In the genomic region with DNA sequence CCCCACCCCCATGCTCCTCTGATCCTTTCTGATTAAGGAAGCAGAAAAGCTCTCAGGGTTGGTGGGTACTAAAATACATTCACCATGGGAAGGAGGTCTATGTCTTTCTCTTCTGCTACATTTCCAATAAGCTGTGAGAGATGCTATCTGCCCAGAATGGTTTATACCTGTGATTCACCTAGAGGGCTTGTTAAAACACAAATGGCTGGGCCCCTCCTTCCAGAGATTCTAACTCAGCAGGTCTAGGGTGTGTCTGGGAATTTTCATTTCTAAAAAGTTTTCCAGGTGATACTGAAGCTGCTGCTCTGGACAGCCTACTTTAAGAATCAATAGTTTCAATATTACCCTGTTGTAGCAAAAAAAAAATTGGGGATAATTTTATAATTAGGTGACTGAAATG, we compare ENCODE assay signal across 30 cellular contexts.
"Had no signal": no experiment of that assay in that cellular context is flagged by ENCODE, and none has a peak within 500 bp of the region (broad histone marks: within the 10 kb centered on the region; RNA-seq: fewer than 3 reads in every experiment).

No MANE protein-coding gene starts in this region.

- H3K27ac ChIP-seq: adrenal gland, body of pancreas, coronary artery, dorsolateral prefrontal cortex, esophagus squamous epithelium had no signal

- H3K4me3 Mint-ChIP-seq: activated CD4-positive, alpha-beta memory T cell treated with anti-CD3 and anti-CD28 coated beads for 36 hours; activated CD4-positive, alpha-beta T cell treated with anti-CD3 and anti-CD28 coated beads for 36 hours; activated CD4-positive, alpha-beta T cell treated with anti-CD3 and anti-CD28 coated beads, Interleukin-2, amount 10 ng/mL, durations not matched to agents 24 days and 14 days; activated CD8-positive, alpha-beta memory T cell treated with anti-CD3 and anti-CD28 coated beads, Interleukin-2, amount 10 ng/mL, durations not matched to agents 7 days and 5 days; activated CD8-positive, alpha-beta T cell treated with anti-CD3 and anti-CD28 coated beads, Interleukin-2, amount 10 ng/mL, durations not matched to agents 7 days and 5 days; activated naive CD4-positive, alpha-beta T cell treated with anti-CD3 and anti-CD28 coated beads for 36 hours; activated naive CD4-positive, alpha-beta T cell treated with anti-CD3 and anti-CD28 coated beads, Interleukin-2, amount 50 U/mL, for 24 hours; activated naive CD8-positive, alpha-beta T cell treated with anti-CD3 and anti-CD28 coated beads for 36 hours; activated naive CD8-positive, alpha-beta T cell treated with anti-CD3 and anti-CD28 coated beads, Interleukin-2, amount 50 U/mL, for 24 hours; activated T-helper 1 cell treated with anti-CD3 and anti-CD28 coated beads, Interleukin-12 subunit alpha, Interleukin-12 subunit beta, Interleukin-2, Interleukin-4 antibody, amounts not matched to agents 30 ng/mL and 10 ng/mL and 1 ng/mL, durations not matched to agents 14 hours and 24 hours and 36 hours; central memory CD8-positive, alpha-beta T cell; dendritic cell treated with granulocyte-macrophage colony-stimulating factor and Interleukin-4, amounts not matched to agents 40 ng/mL and 50 ng/mL, for 4 days; endodermal cell had no signal

- H3K27ac Mint-ChIP-seq: activated CD4-positive, alpha-beta memory T cell treated with anti-CD3 and anti-CD28 coated beads for 36 hours; activated CD4-positive, alpha-beta T cell treated with anti-CD3 and anti-CD28 coated beads for 36 hours; activated CD4-positive, alpha-beta T cell treated with anti-CD3 and anti-CD28 coated beads, Interleukin-2, amount 10 ng/mL, durations not matched to agents 24 days and 14 days; activated CD8-positive, alpha-beta memory T cell treated with anti-CD3 and anti-CD28 coated beads, Interleukin-2, amount 10 ng/mL, durations not matched to agents 7 days and 5 days; activated CD8-positive, alpha-beta T cell treated with anti-CD3 and anti-CD28 coated beads, Interleukin-2, amount 10 ng/mL, durations not matched to agents 7 days and 5 days; activated naive CD4-positive, alpha-beta T cell treated with anti-CD3 and anti-CD28 coated beads for 36 hours; activated naive CD4-positive, alpha-beta T cell treated with anti-CD3 and anti-CD28 coated beads, Interleukin-2, amount 50 U/mL, for 24 hours; activated naive CD8-positive, alpha-beta T cell treated with anti-CD3 and anti-CD28 coated beads for 36 hours; activated naive CD8-positive, alpha-beta T cell treated with anti-CD3 and anti-CD28 coated beads, Interleukin-2, amount 50 U/mL, for 24 hours; activated T-helper 1 cell treated with anti-CD3 and anti-CD28 coated beads, Interleukin-12 subunit alpha, Interleukin-12 subunit beta, Interleukin-2, Interleukin-4 antibody, amounts not matched to agents 30 ng/mL and 10 ng/mL and 1 ng/mL, durations not matched to agents 14 hours and 24 hours and 36 hours; activated T-helper 2 cell treated with anti-CD3 and anti-CD28 coated beads, Interferon-gamma antibody, Interleukin-2, Interleukin-4, amounts not matched to agents 10 μg/mL and 5 μg/mL and 100 μg/mL, durations not matched to agents 14 hours and 24 hours and 36 hours; dendritic cell treated with granulocyte-macrophage colony-stimulating factor and Interleukin-4, amounts not matched to agents 40 ng/mL and 50 ng/mL, for 4 days; endodermal cell had no signal

- DNase-seq: activated CD4-positive, alpha-beta memory T cell treated with anti-CD3 and anti-CD28 coated beads for 36 hours; activated CD4-positive, alpha-beta T cell treated with anti-CD3 and anti-CD28 coated beads for 36 hours; activated CD4-positive, alpha-beta T cell treated with anti-CD3 and anti-CD28 coated beads, Interleukin-2, amount 10 ng/mL, durations not matched to agents 24 days and 14 days; activated CD4-positive, CD25-positive, alpha-beta regulatory T cell; activated CD4-positive, CD25-positive, alpha-beta regulatory T cell treated with anti-CD3 and anti-CD28 coated beads, Interleukin-2, amount 50 U/mL, for 72 hours; activated CD8-positive, alpha-beta memory T cell treated with anti-CD3 and anti-CD28 coated beads, Interleukin-2, amount 10 ng/mL, durations not matched to agents 7 days and 5 days; activated CD8-positive, alpha-beta memory T cell treated with anti-CD3 and anti-CD28 coated beads, Interleukin-2, amount 50 U/mL, for 4 hours; activated CD8-positive, alpha-beta T cell treated with anti-CD3 and anti-CD28 coated beads, Interleukin-2, amount 10 ng/mL, durations not matched to agents 7 days and 5 days; activated effector memory CD4-positive, alpha-beta T cell treated with anti-CD3 and anti-CD28 coated beads, Interleukin-2, amount 50 U/mL, for 16 hours; activated naive CD4-positive, alpha-beta T cell treated with anti-CD3 and anti-CD28 coated beads for 36 hours; activated naive CD8-positive, alpha-beta T cell treated with anti-CD3 and anti-CD28 coated beads for 36 hours; activated naive CD8-positive, alpha-beta T cell treated with anti-CD3 and anti-CD28 coated beads, Interleukin-2, amount 50 U/mL, for 24 hours; activated T-cell treated with anti-CD3 and anti-CD28 coated beads, Interleukin-2, amount 50 U/mL, for 1 hour; activated T-cell treated with anti-CD3 and anti-CD28 coated beads, Interleukin-2, amount 50 U/mL, for 48 hours; adrenal gland; amygdala; aorta; body of pancreas; dorsolateral prefrontal cortex; effector memory CD4-positive, alpha-beta T cell; endodermal cell; esophagus squamous epithelium; head of caudate nucleus; T-helper 2 cell had no signal

- ATAC-seq: activated CD4-positive, alpha-beta T cell treated with anti-CD3 and anti-CD28 coated beads for 36 hours; activated CD8-positive, alpha-beta memory T cell treated with anti-CD3 and anti-CD28 coated beads, Interleukin-2, amount 10 ng/mL, durations not matched to agents 7 days and 5 days; activated CD8-positive, alpha-beta T cell treated with anti-CD3 and anti-CD28 coated beads, Interleukin-2, amount 10 ng/mL, durations not matched to agents 7 days and 5 days; activated naive CD8-positive, alpha-beta T cell treated with anti-CD3 and anti-CD28 coated beads, Interleukin-2, amount 50 U/mL, for 24 hours; body of pancreas had no signal

- H3K27me3 Mint-ChIP-seq: activated CD4-positive, alpha-beta memory T cell treated with anti-CD3 and anti-CD28 coated beads for 36 hours; activated CD4-positive, alpha-beta T cell treated with anti-CD3 and anti-CD28 coated beads for 36 hours; activated CD8-positive, alpha-beta memory T cell treated with anti-CD3 and anti-CD28 coated beads, Interleukin-2, amount 10 ng/mL, durations not matched to agents 7 days and 5 days; activated naive CD4-positive, alpha-beta T cell treated with anti-CD3 and anti-CD28 coated beads, Interleukin-2, amount 50 U/mL, for 24 hours had no signal

- H3K36me3 Mint-ChIP-seq: activated CD4-positive, alpha-beta memory T cell treated with anti-CD3 and anti-CD28 coated beads for 36 hours; activated CD8-positive, alpha-beta memory T cell treated with anti-CD3 and anti-CD28 coated beads, Interleukin-2, amount 10 ng/mL, durations not matched to agents 7 days and 5 days; activated naive CD4-positive, alpha-beta T cell treated with anti-CD3 and anti-CD28 coated beads, Interleukin-2, amount 50 U/mL, for 24 hours; activated naive CD8-positive, alpha-beta T cell treated with anti-CD3 and anti-CD28 coated beads for 36 hours had no signal

- H3K4me1 Mint-ChIP-seq: activated CD4-positive, alpha-beta T cell treated with anti-CD3 and anti-CD28 coated beads for 36 hours; activated CD4-positive, alpha-beta T cell treated with anti-CD3 and anti-CD28 coated beads, Interleukin-2, amount 10 ng/mL, durations not matched to agents 24 days and 14 days; activated CD8-positive, alpha-beta memory T cell treated with anti-CD3 and anti-CD28 coated beads, Interleukin-2, amount 10 ng/mL, durations not matched to agents 7 days and 5 days; activated naive CD4-positive, alpha-beta T cell treated with anti-CD3 and anti-CD28 coated beads, Interleukin-2, amount 50 U/mL, for 24 hours; activated naive CD8-positive, alpha-beta T cell treated with anti-CD3 and anti-CD28 coated beads for 36 hours; activated naive CD8-positive, alpha-beta T cell treated with anti-CD3 and anti-CD28 coated beads, Interleukin-2, amount 50 U/mL, for 24 hours; central memory CD8-positive, alpha-beta T cell had no signal

- H3K9me3 Mint-ChIP-seq: activated CD4-positive, alpha-beta memory T cell treated with anti-CD3 and anti-CD28 coated beads for 36 hours; activated CD4-positive, alpha-beta T cell treated with anti-CD3 and anti-CD28 coated beads, Interleukin-2, amount 10 ng/mL, durations not matched to agents 24 days and 14 days; activated naive CD4-positive, alpha-beta T cell treated with anti-CD3 and anti-CD28 coated beads for 36 hours; activated naive CD4-positive, alpha-beta T cell treated with anti-CD3 and anti-CD28 coated beads, Interleukin-2, amount 50 U/mL, for 24 hours; activated naive CD8-positive, alpha-beta T cell treated with anti-CD3 and anti-CD28 coated beads for 36 hours; activated naive CD8-positive, alpha-beta T cell treated with anti-CD3 and anti-CD28 coated beads, Interleukin-2, amount 50 U/mL, for 24 hours; activated T-helper 1 cell treated with anti-CD3 and anti-CD28 coated beads, Interleukin-12 subunit alpha, Interleukin-12 subunit beta, Interleukin-2, Interleukin-4 antibody, amounts not matched to agents 30 ng/mL and 10 ng/mL and 1 ng/mL, durations not matched to agents 14 hours and 24 hours and 36 hours; activated T-helper 2 cell treated with anti-CD3 and anti-CD28 coated beads, Interferon-gamma antibody, Interleukin-2, Interleukin-4, amounts not matched to agents 10 μg/mL and 5 μg/mL and 100 μg/mL, durations not matched to agents 14 hours and 24 hours and 36 hours; central memory CD8-positive, alpha-beta T cell; dendritic cell treated with granulocyte-macrophage colony-stimulating factor and Interleukin-4, amounts not matched to agents 40 ng/mL and 50 ng/mL, for 4 days; endodermal cell had no signal
